ENCODE assay signal across 6 cellular contexts in the genomic region with DNA sequence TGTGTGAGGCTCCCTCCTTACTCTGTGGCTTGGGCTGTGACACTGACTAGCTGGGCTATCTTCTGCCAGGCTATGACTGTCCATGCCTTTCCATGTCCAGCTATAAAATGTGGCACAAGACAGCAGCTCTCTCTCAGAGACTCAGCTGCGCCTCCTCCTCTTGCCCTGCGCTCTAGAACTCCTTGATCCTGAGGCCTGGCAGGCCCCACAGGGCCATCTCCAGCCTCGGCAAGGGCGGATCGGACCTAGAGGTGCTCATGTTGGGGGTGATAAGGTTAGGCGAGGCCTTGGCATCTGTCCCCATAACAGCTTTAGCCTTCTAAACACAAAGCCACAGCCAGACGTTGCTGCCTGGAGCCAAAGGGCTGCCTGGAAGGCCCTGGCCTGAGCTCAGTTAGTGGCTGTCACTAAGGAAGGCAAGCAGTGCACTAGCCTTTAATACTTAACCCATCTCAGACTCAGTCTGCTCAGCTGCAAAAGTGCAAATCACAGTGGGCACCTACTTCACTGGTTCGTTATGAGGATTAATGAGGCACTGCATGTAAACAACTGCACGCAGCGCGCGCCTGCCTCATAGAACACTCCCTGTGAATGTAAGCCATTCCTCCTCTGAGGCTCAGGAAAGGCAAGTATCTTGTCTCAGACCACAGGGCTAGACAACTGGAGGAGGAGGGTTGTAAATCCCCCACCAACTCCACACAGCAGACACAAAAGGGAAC. TPM values are rescaled to one million over a fixed set of nuclear protein-coding genes. Genes with fewer than 3 reads are reported as not detected.
A peak's percentile ranks its signal among the peaks of the same experiment; 100 is the strongest.
DNase-seq lines count a peak whose midpoint lies in the region; ATAC-seq lines count a peak whose summit lies in the region.

No MANE protein-coding gene starts in this region.

- H3K27ac ChIP-seq in mesodermal cell (ENCODE audit: low read depth, low read length, severe bottlenecking) = no peak overlapping the region

- no peak for ATAC-seq in HG02678 (IDR thresholded peaks at IDR 0.05; ENCODE audit: unreplicated experiment)

- intact Hi-C loops in activated T-helper 2 cell treated with anti-CD3 and anti-CD28 coated beads, Interferon-gamma antibody, Interleukin-2, Interleukin-4, amounts not matched to agents 10 μg/mL and 5 μg/mL and 100 μg/mL, durations not matched to agents 14 hours and 24 hours and 36 hours (cut with micrococcal nuclease) = loop anchor here (10.0 kb wide), 1 partner anchor 639 kb away; no protein-coding TSS in a partner anchor

- H3K36me3 ChIP-seq in H7 (replicated peaks; ENCODE audit: control insufficient read depth, insufficient read depth, low read length) (peaks cover 15% of the 10 kb centered on the region), mesodermal cell (ENCODE audit: control insufficient read depth, insufficient read depth, low read length) (peaks cover 44% of the 10 kb centered on the region)

- no peaks in the 10 kb centered on the region for H3K9me3 Mint-ChIP-seq in activated T-helper 2 cell treated with anti-CD3 and anti-CD28 coated beads, Interferon-gamma antibody, Interleukin-2, Interleukin-4, amounts not matched to agents 10 μg/mL and 5 μg/mL and 100 μg/mL, durations not matched to agents 14 hours and 24 hours and 36 hours

- H3K4me1 ChIP-seq in mesodermal cell (ENCODE audit: control insufficient read depth, insufficient read depth, low read length, poor library complexity, severe bottlenecking) = peaks cover 24% of the 10 kb centered on the region

- H3K27me3 Mint-ChIP-seq in activated T-helper 2 cell treated with anti-CD3 and anti-CD28 coated beads, Interferon-gamma antibody, Interleukin-2, Interleukin-4, amounts not matched to agents 10 μg/mL and 5 μg/mL and 100 μg/mL, durations not matched to agents 14 hours and 24 hours and 36 hours (ENCODE audit: low read depth) = no peaks in the 10 kb centered on the region

- H3K4me3 ChIP-seq in H7 (ENCODE audit: insufficient read depth, low read depth, low read length) (peak overlapping the region; percentile 92), mesodermal cell (ENCODE audit: extremely low read depth, insufficient read depth, low read length, poor library complexity, severe bottlenecking) (peak overlapping the region; percentile 94)

- H3K27me3 ChIP-seq in H7 (ENCODE audit: control insufficient read depth, insufficient read depth, low read length) = no peaks in the 10 kb centered on the region

- H3K4me3 Mint-ChIP-seq in activated T-helper 2 cell treated with anti-CD3 and anti-CD28 coated beads, Interferon-gamma antibody, Interleukin-2, Interleukin-4, amounts not matched to agents 10 μg/mL and 5 μg/mL and 100 μg/mL, durations not matched to agents 14 hours and 24 hours and 36 hours (ENCODE audit: low read depth) = peak overlapping the region; percentile 97

- WGBS in mesodermal cell (ENCODE audit: insufficient coverage in 2 of 2), 2 experiments = 86 to 88% methylated on average over 6 to 7 of the region's 12 CpGs

- no peak for DNase-seq in H7
- DNase-seq in activated T-helper 2 cell treated with anti-CD3 and anti-CD28 coated beads, Interferon-gamma antibody, Interleukin-2, Interleukin-4, amounts not matched to agents 10 μg/mL and 5 μg/mL and 100 μg/mL, durations not matched to agents 14 hours and 24 hours and 36 hours (ENCODE audit: low spot score) = no peak
- DNase-seq in NK-92 treated with Interleukin-12 subunit alpha and Interleukin-12 subunit beta, amount 100 ng/mL, for 24 hours (lab: John Stamatoyannopoulos, UW) = no peak
- DNase-seq in central memory CD4-positive, alpha-beta T cell = no peak

- peaks cover 40% of the 10 kb centered on the region for H3K36me3 Mint-ChIP-seq in activated T-helper 2 cell treated with anti-CD3 and anti-CD28 coated beads, Interferon-gamma antibody, Interleukin-2, Interleukin-4, amounts not matched to agents 10 μg/mL and 5 μg/mL and 100 μg/mL, durations not matched to agents 14 hours and 24 hours and 36 hours (ENCODE audit: low read depth)

- peaks cover 45% of the 10 kb centered on the region for H3K4me1 Mint-ChIP-seq in activated T-helper 2 cell treated with anti-CD3 and anti-CD28 coated beads, Interferon-gamma antibody, Interleukin-2, Interleukin-4, amounts not matched to agents 10 μg/mL and 5 μg/mL and 100 μg/mL, durations not matched to agents 14 hours and 24 hours and 36 hours (ENCODE audit: low read depth)

- H3K9me3 ChIP-seq in mesodermal cell (ENCODE audit: control insufficient read depth, low read length) = no peaks in the 10 kb centered on the region

- H3K27ac Mint-ChIP-seq in activated T-helper 2 cell treated with anti-CD3 and anti-CD28 coated beads, Interferon-gamma antibody, Interleukin-2, Interleukin-4, amounts not matched to agents 10 μg/mL and 5 μg/mL and 100 μg/mL, durations not matched to agents 14 hours and 24 hours and 36 hours = peak overlapping the region; percentile 92

RNA-seq across cellular contexts. Expression of a gene that starts 1.2 kb away (rescaled TPM):
- 188 and 209 TPM in 2 replicates for total RNA-seq in H7 (2014; rRNA removed; shearing (Covaris generic))
- 115 and 128 TPM in 2 replicates for total RNA-seq in activated T-helper 2 cell treated with anti-CD3 and anti-CD28 coated beads, Interferon-gamma antibody, Interleukin-2, Interleukin-4, amounts not matched to agents 10 μg/mL and 5 μg/mL and 100 μg/mL, durations not matched to agents 14 hours and 24 hours and 36 hours
- polyA plus RNA-seq in mesodermal cell (2013, experiment 1 of 2) = 39.0 TPM
- polyA plus RNA-seq in mesodermal cell (2013, experiment 2 of 2) = 39.4 TPM

RNA-seq across cellular contexts. Expression of a gene that starts 2.0 kb away (rescaled TPM):
- total RNA-seq in H7 (2014; rRNA removed; shearing (Covaris generic)) = 159 and 166 TPM in 2 replicates
- total RNA-seq in activated T-helper 2 cell treated with anti-CD3 and anti-CD28 coated beads, Interferon-gamma antibody, Interleukin-2, Interleukin-4, amounts not matched to agents 10 μg/mL and 5 μg/mL and 100 μg/mL, durations not matched to agents 14 hours and 24 hours and 36 hours = 148 and 160 TPM in 2 replicates
- polyA plus RNA-seq in mesodermal cell (2013, experiment 1 of 2) = 166 TPM
- 174 TPM for polyA plus RNA-seq in mesodermal cell (2013, experiment 2 of 2)

RNA-seq across cellular contexts. Expression of a gene that starts 39.1 kb away (rescaled TPM):
- total RNA-seq in H7 (2014; rRNA removed; shearing (Covaris generic)) = 18.8 and 20.5 TPM in 2 replicates
- total RNA-seq in activated T-helper 2 cell treated with anti-CD3 and anti-CD28 coated beads, Interferon-gamma antibody, Interleukin-2, Interleukin-4, amounts not matched to agents 10 μg/mL and 5 μg/mL and 100 μg/mL, durations not matched to agents 14 hours and 24 hours and 36 hours = 4.5 and 4.7 TPM in 2 replicates
- 34.0 TPM for polyA plus RNA-seq in mesodermal cell (2013, experiment 1 of 2)
- polyA plus RNA-seq in mesodermal cell (2013, experiment 2 of 2) = 26.3 TPM

RNA-seq across cellular contexts. Expression of a gene that starts 49.2 kb away (rescaled TPM):
- total RNA-seq in H7 (2014; rRNA removed; shearing (Covaris generic)) = 20.7 and 24.6 TPM in 2 replicates
- total RNA-seq in activated T-helper 2 cell treated with anti-CD3 and anti-CD28 coated beads, Interferon-gamma antibody, Interleukin-2, Interleukin-4, amounts not matched to agents 10 μg/mL and 5 μg/mL and 100 μg/mL, durations not matched to agents 14 hours and 24 hours and 36 hours = 46.2 and 47.0 TPM in 2 replicates
- polyA plus RNA-seq in mesodermal cell (2013, experiment 1 of 2) = 12.3 TPM
- 14.5 TPM for polyA plus RNA-seq in mesodermal cell (2013, experiment 2 of 2)

RNA-seq across cellular contexts. Expression of a gene that starts 58.6 kb away (rescaled TPM):
- total RNA-seq in H7 (2014; rRNA removed; shearing (Covaris generic)) = 0.11 TPM in 1 of 2 replicates, not detected in the other
- total RNA-seq in activated T-helper 2 cell treated with anti-CD3 and anti-CD28 coated beads, Interferon-gamma antibody, Interleukin-2, Interleukin-4, amounts not matched to agents 10 μg/mL and 5 μg/mL and 100 μg/mL, durations not matched to agents 14 hours and 24 hours and 36 hours = 0.09 and 0.11 TPM in 2 replicates
- 0.29 TPM for polyA plus RNA-seq in mesodermal cell (2013, experiment 1 of 2)
- 0.15 TPM for polyA plus RNA-seq in mesodermal cell (2013, experiment 2 of 2)
